ENCODE assay signal across 1 cellular context in the genomic region with DNA sequence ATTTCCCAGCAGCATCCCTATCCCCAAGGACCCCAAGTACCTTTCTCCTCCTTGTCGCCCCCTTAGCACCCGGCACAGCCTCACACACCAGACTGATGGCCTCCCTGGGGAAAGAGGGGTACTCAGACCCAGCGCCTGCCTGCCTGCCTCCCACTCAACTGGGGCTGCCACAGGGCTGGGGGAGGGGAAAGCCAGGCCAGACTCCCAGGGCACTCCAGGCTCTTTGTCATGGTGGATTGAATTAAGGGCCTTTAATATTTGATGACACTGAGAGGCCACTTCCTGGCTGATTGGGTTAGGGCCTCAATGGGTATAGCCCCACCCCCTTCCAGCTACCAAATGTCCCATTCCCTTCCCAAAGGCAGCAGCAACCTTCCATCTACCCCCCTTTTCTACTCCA.
TF ChIP-seq lines count a peak whose summit lies in the region.

No MANE protein-coding gene starts in this region.

TF ChIP-seq in endothelial cell of umbilical vein, 7 proteins besides CTCF, POLR2A, EP300 and RAD21:
- TF ChIP-seq POLR2AphosphoS5 (IDR thresholded peaks at IDR 0.05; ENCODE audit: insufficient read depth, low read depth, low read length): no peak
TF ChIP-seq in endothelial cell of umbilical vein: peak in this region for 0.
